8 cellular contexts compared by ENCODE assay signal in genomic region chr22:23838686-23839468, GRCh38. TPM values are rescaled to one million over a fixed set of nuclear protein-coding genes. Genes with fewer than 3 reads are reported as not detected.
DNase-seq lines count a peak whose midpoint lies in the region; ATAC-seq and TF ChIP-seq lines count a peak whose summit lies in the region.

Gene DERL3 (minus strand): TSS chr22:23839006. CDS start chr22:23838987, 19 bp downstream.

- peak within 1 kb of the TSS; percentile 2 for H3K27ac ChIP-seq in lower lobe of right lung

- H3K4me3 Mint-ChIP-seq in activated CD8-positive, alpha-beta T cell treated with anti-CD3 and anti-CD28 coated beads for 36 hours = peak within 1 kb of the TSS; percentile 81

- DNase-seq in Ammon's horn (ENCODE audit: low spot score) = peak; percentile 97
- DNase-seq in NCI-H748 treated with DMSO at 0.1 percent for 48 hours (lab: John Stamatoyannopoulos, UW) = peak; percentile 92
- peak; percentile 99 for DNase-seq in activated CD8-positive, alpha-beta T cell treated with anti-CD3 and anti-CD28 coated beads for 36 hours
- DNase-seq in ecto neural progenitor cell (ENCODE audit: low spot score) = peak; percentile 98
- DNase-seq in lower lobe of right lung = peak; percentile 100
- peak; percentile 94 to 99 for DNase-seq in stimulated activated CD4-positive, alpha-beta T cell treated with anti-CD3 and anti-CD28 coated beads, Interleukin-4, amount 100 ng/mL, for 48 hours (ENCODE audit: low read depth in 2 of 2)

- CTCF ChIA-PET in activated CD8-positive, alpha-beta T cell treated with anti-CD3 and anti-CD28 coated beads for 36 hours (lab: Charles Lee) = interaction anchor here (1.6 kb wide), 1 partner anchor 9 kb away, joined by 3 read pairs; no protein-coding TSS in a partner anchor

- H3K4me1 ChIP-seq in lower lobe of right lung = peaks cover 17% of the 10 kb centered on the region

- peak within 1 kb of the TSS; percentile 81 for H3K27ac Mint-ChIP-seq in activated CD8-positive, alpha-beta T cell treated with anti-CD3 and anti-CD28 coated beads for 36 hours

- no peaks in the 10 kb centered on the region for H3K9me3 ChIP-seq in lower lobe of right lung

- no peaks in the 10 kb centered on the region for H3K27me3 ChIP-seq in lower lobe of right lung (ENCODE audit: low read depth)

- H3K27me3 Mint-ChIP-seq in activated CD8-positive, alpha-beta T cell treated with anti-CD3 and anti-CD28 coated beads for 36 hours = peaks cover 2% of the 10 kb centered on the region

- H3K4me1 Mint-ChIP-seq in activated CD8-positive, alpha-beta T cell treated with anti-CD3 and anti-CD28 coated beads for 36 hours (ENCODE audit: low read depth) = peaks cover 20% of the 10 kb centered on the region

- ATAC-seq in GM19328 (IDR thresholded peaks at IDR 0.05; ENCODE audit: unreplicated experiment) (peak; percentile 86), HG03469 (IDR thresholded peaks at IDR 0.05; ENCODE audit: unreplicated experiment) (peak; percentile 53), lower lobe of right lung (peak; percentile 97)
- peak; percentile 92 for ATAC-seq in activated CD8-positive, alpha-beta T cell treated with anti-CD3 and anti-CD28 coated beads for 36 hours

- H3K9me3 Mint-ChIP-seq in activated CD8-positive, alpha-beta T cell treated with anti-CD3 and anti-CD28 coated beads for 36 hours = no peaks in the 10 kb centered on the region

- intact Hi-C loops in activated CD8-positive, alpha-beta T cell treated with anti-CD3 and anti-CD28 coated beads for 36 hours (cut with micrococcal nuclease) = loop anchor here (5.0 kb wide), 1 partner anchor 67 kb away; the partner anchor contains the start of gene MMP11
- intact Hi-C loops in lower lobe of right lung (cut with DNase I) = no loop called here

- no peak for TF ChIP-seq CTCF in activated CD8-positive, alpha-beta T cell treated with anti-CD3 and anti-CD28 coated beads for 36 hours (IDR thresholded peaks at IDR 0.05)
- no peak for TF ChIP-seq CTCF in lower lobe of right lung (IDR thresholded peaks at IDR 0.05)

- peak within 1 kb of the TSS; percentile 69 for H3K4me3 ChIP-seq in lower lobe of right lung

- H3K36me3 ChIP-seq in lower lobe of right lung = peaks cover 24% of the 10 kb centered on the region

- H3K36me3 Mint-ChIP-seq in activated CD8-positive, alpha-beta T cell treated with anti-CD3 and anti-CD28 coated beads for 36 hours (ENCODE audit: low read depth) = peaks cover 2% of the 10 kb centered on the region

- POLR2A ChIA-PET in activated CD8-positive, alpha-beta T cell treated with anti-CD3 and anti-CD28 coated beads for 36 hours (lab: Charles Lee) = interaction anchor here (1.0 kb wide), 1 partner anchor 18 kb away, joined by 3 read pairs; no protein-coding TSS in a partner anchor

RNA-seq across cellular contexts. Expression of gene DERL3, which starts in this region (rescaled TPM):
- total RNA-seq in activated CD8-positive, alpha-beta T cell treated with anti-CD3 and anti-CD28 coated beads for 36 hours = 1 to 10 TPM; 5.4 to 7.6 TPM
- total RNA-seq in lower lobe of right lung = 5.8 TPM

Comparison
In these comparisons a context has a peak if more than half of its experiments do, and no peak if none do; other contexts are left out.
1. Peak in every context shown above with its lines: DNase-seq, ATAC-seq, H3K4me3 ChIP-seq and H3K27ac ChIP-seq.